Comparison of ENCODE assay signal across 8 cellular contexts in genomic region chr5:102755691-102756371, GRCh38. TPM values are rescaled to one million over a fixed set of nuclear protein-coding genes. Genes with fewer than 3 reads are reported as not detected.
A peak's percentile ranks its signal among the peaks of the same experiment; 100 is the strongest.
DNase-seq lines count a peak whose midpoint lies in the region; TF ChIP-seq lines count a peak whose summit lies in the region.

No MANE protein-coding gene starts in this region.

- H3K4me3 ChIP-seq in HAP-1 (peak overlapping the region; percentile 58), MG63 (peak overlapping the region; percentile 80), right atrium auricular region (peak overlapping the region; percentile 56 to 85)

- H3K4me1 ChIP-seq in HAP-1 (peaks cover 20% of the 10 kb centered on the region), right atrium auricular region (peaks cover 0 to 31% of the 10 kb centered on the region in 2 donors)

- H3K9me3 ChIP-seq in HAP-1 (no peaks in the 10 kb centered on the region), MG63 (peaks cover 4% of the 10 kb centered on the region; the same call in 1 of the 2 replicates), right atrium auricular region (no peaks in the 10 kb centered on the region)

- in situ Hi-C loops in HAP-1 (cut with MboI; ENCODE audit: low sequenced_read_pairs) = no loop called here

- DNase-seq in GM04504 (ENCODE audit: low read depth) (peak; percentile 57), HAP-1 (ENCODE audit: low spot score in 2 of 2) (peak; percentile 44 to 63), MG63 (peak; percentile 82), SKM-1 treated with dmso at 0.1 percent for 144 hours (lab: John Stamatoyannopoulos, UW; ENCODE audit: unreplicated experiment) (peak; percentile 67), right atrium auricular region (ENCODE audit: low spot score) (peak; percentile 89), retina (peak; percentile 80), cerebellar nuclear complex (lab: John Stamatoyannopoulos, UW) (no peak)
- DNase-seq in activated naive CD8-positive, alpha-beta T cell treated with anti-CD3 and anti-CD28 coated beads, Interleukin-2, amount 50 U/mL, for 16 hours (ENCODE audit: low read depth, low spot score) = peak; percentile 29

- H3K27ac ChIP-seq in right atrium auricular region = peak overlapping the region; percentile 93 to 95

- H3K27me3 ChIP-seq in HAP-1 (ENCODE audit: low read depth) (no peaks in the 10 kb centered on the region), MG63 (no peaks in the 10 kb centered on the region), right atrium auricular region (no peaks in the 10 kb centered on the region)

- TF ChIP-seq CTCF in right atrium auricular region (IDR thresholded peaks at IDR 0.05) = no peak

- no peaks in the 10 kb centered on the region for H3K36me3 ChIP-seq in HAP-1 (replicated peaks)
- H3K36me3 ChIP-seq in MG63 = no peaks in the 10 kb centered on the region
- no peaks in the 10 kb centered on the region for H3K36me3 ChIP-seq in right atrium auricular region

RNA-seq across cellular contexts. Expression of gene PAM, which starts 0.7 kb away (rescaled TPM):
- 119 and 122 TPM in 2 replicates for total RNA-seq in MG63 (2014; rRNA removed; shearing (Covaris generic); ENCODE audit: low replicate concordance)
- total RNA-seq in right atrium auricular region = 1,000 to 10,000 TPM; 2,512 to 4,531 TPM

Comparison
In these comparisons a context has a peak if more than half of its experiments do, and no peak if none do; other contexts are left out.
1. DNase-seq: peak in GM04504 (single experiment), HAP-1 (2 of 2), MG63 (single experiment), SKM-1 treated with dmso at 0.1 percent for 144 hours (single experiment), activated naive CD8-positive, alpha-beta T cell treated with anti-CD3 and anti-CD28 coated beads, Interleukin-2, amount 50 U/mL, for 16 hours (single experiment), right atrium auricular region (single experiment) and retina (single experiment); none in cerebellar nuclear complex (0 of 2).
2. RNA of gene PAM, which starts 0.7 kb away (total RNA-seq): 2,512 to 4,531 TPM in right atrium auricular region; 119 to 122 TPM in MG63; every median in the first group is over 10 times any median in the second.
3. Peak in every context shown above with its lines, with median percentiles within 50 percentile points of each other: H3K4me3 ChIP-seq.